ENCODE assay signal across 8 cellular contexts in genomic region chr13:41060723-41061074, GRCh38. TPM values are rescaled to one million over a fixed set of nuclear protein-coding genes. Genes with fewer than 3 reads are reported as not detected.
DNase-seq lines count a peak whose midpoint lies in the region; ATAC-seq and TF ChIP-seq lines count a peak whose summit lies in the region.

No MANE protein-coding gene starts in this region.

- H3K27ac ChIP-seq in dorsolateral prefrontal cortex: peak overlapping the region; percentile 96 to 100 (median 99)

- no peaks in the 10 kb centered on the region for H3K27me3 ChIP-seq in dorsolateral prefrontal cortex

- intact Hi-C loops in activated CD8-positive, alpha-beta T cell treated with anti-CD3 and anti-CD28 coated beads for 36 hours (cut with micrococcal nuclease): loop anchor here (2.0 to 5.0 kb wide), 2 partner anchors 42 to 72 kb away; partner anchors contain the start of genes ELF1 and KBTBD6
- intact Hi-C loops in dorsolateral prefrontal cortex (cut with DNase I): loop anchor here (2.0 to 5.0 kb wide), 6 partner anchors 78 to 288 kb away; partner anchors contain the start of genes MRPS31 (in 2 of the 2), MTRF1 (in 1 of the 2) and NAA16 (in 1 of the 2)

- H3K4me1 Mint-ChIP-seq in activated CD8-positive, alpha-beta T cell treated with anti-CD3 and anti-CD28 coated beads for 36 hours (ENCODE audit: low read depth): peaks cover 42% of the 10 kb centered on the region

- peak overlapping the region; percentile 100 for H3K4me3 Mint-ChIP-seq in activated CD8-positive, alpha-beta T cell treated with anti-CD3 and anti-CD28 coated beads for 36 hours

- peaks cover 2% of the 10 kb centered on the region for H3K27me3 Mint-ChIP-seq in activated CD8-positive, alpha-beta T cell treated with anti-CD3 and anti-CD28 coated beads for 36 hours

- H3K36me3 Mint-ChIP-seq in activated CD8-positive, alpha-beta T cell treated with anti-CD3 and anti-CD28 coated beads for 36 hours (ENCODE audit: low read depth): peaks cover 20% of the 10 kb centered on the region

- H3K27ac Mint-ChIP-seq in activated CD8-positive, alpha-beta T cell treated with anti-CD3 and anti-CD28 coated beads for 36 hours: peak overlapping the region; percentile 100

- CTCF ChIA-PET in activated CD8-positive, alpha-beta T cell treated with anti-CD3 and anti-CD28 coated beads for 36 hours (lab: Charles Lee): interaction anchor here (0.7 to 3.9 kb wide), 10 partner anchors 11 to 284 kb away, joined by 3 to 18 read pairs (median 4); partner anchors contain the start of gene ELF1

- DNase-seq in AG08396 (ENCODE audit: low spot score): peak; percentile 62
- DNase-seq in NCI-H748 (lab: John Stamatoyannopoulos, UW; ENCODE audit: unreplicated experiment): peak; percentile 91
- DNase-seq in activated CD8-positive, alpha-beta T cell treated with anti-CD3 and anti-CD28 coated beads for 36 hours: peak; percentile 94
- DNase-seq in dorsolateral prefrontal cortex: peak; percentile 77 to 90 (median 84)
- DNase-seq in lung microvascular endothelial cell (ENCODE audit: low read depth in 2 of 2): peak; percentile 78 to 85
- peak; percentile 63 for DNase-seq in stimulated activated CD8-positive, alpha-beta memory T cell treated with anti-CD3 and anti-CD28 coated beads, Interleukin-12 subunit alpha, Interleukin-12 subunit beta, amount 100 ng/mL, for 24 hours (ENCODE audit: extremely low read depth)

- ATAC-seq in GM19023 (IDR thresholded peaks at IDR 0.05; ENCODE audit: unreplicated experiment) (peak; percentile 32), HG03196 (IDR thresholded peaks at IDR 0.05; ENCODE audit: unreplicated experiment) (peak; percentile 18)
- ATAC-seq in activated CD8-positive, alpha-beta T cell treated with anti-CD3 and anti-CD28 coated beads for 36 hours: peak; percentile 52

- POLR2A ChIA-PET in activated CD8-positive, alpha-beta T cell treated with anti-CD3 and anti-CD28 coated beads for 36 hours (lab: Charles Lee): interaction anchor here (0.6 to 3.1 kb wide), 25 partner anchors 9 to 264 kb away, joined by 3 to 38 read pairs (median 4); partner anchors contain the start of genes ELF1, KBTBD6, MTRF1 and NAA16

- H3K9me3 Mint-ChIP-seq in activated CD8-positive, alpha-beta T cell treated with anti-CD3 and anti-CD28 coated beads for 36 hours: no peaks in the 10 kb centered on the region

- TF ChIP-seq CTCF in activated CD8-positive, alpha-beta T cell treated with anti-CD3 and anti-CD28 coated beads for 36 hours (IDR thresholded peaks at IDR 0.05): no peak
- peak in 1 of 56 donors; percentile 0 for TF ChIP-seq CTCF in dorsolateral prefrontal cortex (IDR thresholded peaks at IDR 0.05 in 54 of 56, conservative IDR thresholded peaks at IDR 0.05 in 2 of 56; ENCODE audit: low read depth in 1 of 56, partially characterized antibody in 56 of 56)

- H3K4me3 ChIP-seq in dorsolateral prefrontal cortex: peak overlapping the region; percentile 70 to 98 (median 90)

RNA-seq across cellular contexts. Expression of gene WBP4, which starts 0.6 kb away (rescaled TPM):
- 10 to 100 TPM in 1 of 2 experiments, 1 to 10 TPM in 1; 9.6 to 11.8 TPM for total RNA-seq in activated CD8-positive, alpha-beta T cell treated with anti-CD3 and anti-CD28 coated beads for 36 hours
- total RNA-seq in dorsolateral prefrontal cortex (10 to 100 TPM; 10.6 to 23.8 (median 17.6) TPM), lung microvascular endothelial cell (5.0 and 6.9 TPM in 2 replicates)

RNA-seq across cellular contexts. Expression of gene ELF1, which starts 41.6 kb away (rescaled TPM):
- 10 to 100 TPM; 85.2 to 88.2 TPM for total RNA-seq in activated CD8-positive, alpha-beta T cell treated with anti-CD3 and anti-CD28 coated beads for 36 hours
- 10 to 100 TPM in 119 of 120 experiments, 1 to 10 TPM in 1; 9.7 to 41.8 (median 20.2) TPM for total RNA-seq in dorsolateral prefrontal cortex
- 61.9 and 80.8 TPM in 2 replicates for total RNA-seq in lung microvascular endothelial cell

Comparison
In these comparisons a context has a peak if more than half of its experiments do, and no peak if none do; other contexts are left out.
1. Peak in every context shown above with its lines: DNase-seq, ATAC-seq, H3K4me3 ChIP-seq and H3K27ac ChIP-seq.